In the genomic region with DNA sequence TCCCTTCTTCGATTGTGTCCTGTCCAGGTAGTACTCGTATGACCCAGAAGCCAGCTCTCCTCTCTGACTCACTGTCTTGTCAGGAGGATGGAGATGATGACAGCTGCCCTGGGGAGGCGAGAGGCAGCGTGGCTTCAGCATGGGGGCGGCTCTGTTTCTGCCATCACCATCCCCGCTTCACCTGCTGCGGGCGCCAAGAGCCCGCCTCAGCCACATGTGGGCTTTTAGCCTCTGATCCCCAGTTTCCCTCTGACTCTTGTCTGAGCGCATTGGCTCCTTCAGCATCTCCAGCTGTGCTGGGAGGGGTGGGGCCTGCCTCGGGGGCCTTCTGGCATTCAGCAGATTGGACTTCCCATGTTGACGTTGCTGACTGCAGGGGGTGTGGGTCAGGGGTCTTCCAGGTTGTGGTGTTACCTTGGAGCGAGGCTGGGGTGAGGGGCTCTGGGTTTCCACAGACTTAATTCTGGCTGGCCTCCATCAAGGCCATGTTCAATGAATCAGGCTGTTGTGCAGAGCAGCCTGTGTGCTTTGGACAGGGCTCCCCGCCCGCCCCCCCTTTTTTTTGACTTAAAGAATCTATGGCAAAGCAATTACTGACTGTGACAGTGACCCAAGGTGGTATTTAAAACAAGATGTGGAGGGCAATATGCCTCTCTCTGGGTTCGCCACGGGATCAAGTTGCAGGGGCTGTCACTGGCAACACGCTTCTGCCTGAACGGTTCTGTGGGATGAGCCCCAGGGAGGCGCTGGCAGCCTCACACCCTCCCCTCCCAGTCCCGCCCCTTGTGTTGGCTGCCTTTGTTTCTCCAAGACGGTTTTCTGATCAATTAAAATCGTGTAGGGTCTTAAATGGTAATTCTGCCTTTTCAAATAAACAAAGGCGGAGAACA, we compare ENCODE assay signal across 10 cellular contexts.
DNase-seq lines count a peak whose midpoint lies in the region; ATAC-seq and TF ChIP-seq lines count a peak whose summit lies in the region.
"Had no signal": no experiment of that assay in that cellular context is flagged by ENCODE, and none has a peak within 500 bp of the region (broad histone marks: within the 10 kb centered on the region; RNA-seq: fewer than 3 reads in every experiment).

No MANE protein-coding gene starts in this region.

- H3K9me3 ChIP-seq in esophagus muscularis mucosa, result no peaks in the 10 kb centered on the region
- no peaks in the 10 kb centered on the region for H3K9me3 ChIP-seq in CD8-positive, alpha-beta memory T cell (ENCODE audit: low read length)

- H3K9me3 Mint-ChIP-seq in CD8-positive, alpha-beta memory T cell, result no peaks in the 10 kb centered on the region

- peak overlapping the region; percentile 18 to 36 (median 24) for H3K4me3 ChIP-seq in esophagus muscularis mucosa
- no peak overlapping the region for H3K4me3 ChIP-seq in CD8-positive, alpha-beta memory T cell (ENCODE audit: low read length)

- no peaks in the 10 kb centered on the region for H3K36me3 Mint-ChIP-seq in CD8-positive, alpha-beta memory T cell

- POLR2A ChIA-PET in CD8-positive, alpha-beta memory T cell (lab: Charles Lee), result no interaction called here

- no peak overlapping the region for H3K27ac Mint-ChIP-seq in CD8-positive, alpha-beta memory T cell

- peak overlapping the region in 2 of 4 donors; percentile 7 to 9 for H3K27ac ChIP-seq in esophagus muscularis mucosa (replicated peaks in 1 of 4)
- no peak overlapping the region for H3K27ac ChIP-seq in CD8-positive, alpha-beta memory T cell (ENCODE audit: low read depth, low read length)

- DNase-seq in NCI-H146 (lab: John Stamatoyannopoulos, UW) (peak; percentile 36), NCI-H146 treated with DMSO at 0.1 percent for 48 hours (lab: John Stamatoyannopoulos, UW; ENCODE audit: unreplicated experiment) (no peak), NCI-H748 (lab: John Stamatoyannopoulos, UW; ENCODE audit: unreplicated experiment) (peak; percentile 94), esophagus muscularis mucosa (ENCODE audit: extremely low spot score) (no peak)
- peak; percentile 23 to 44 for DNase-seq in stimulated activated CD4-positive, alpha-beta T cell treated with anti-CD3 and anti-CD28 coated beads, Interleukin-4, amount 100 ng/mL, for 48 hours (ENCODE audit: low read depth in 2 of 2)
- no peak for DNase-seq in CD8-positive, alpha-beta memory T cell
- DNase-seq: foreskin melanocyte, NCI-H2029 had no signal

- no peaks in the 10 kb centered on the region for H3K27me3 ChIP-seq in esophagus muscularis mucosa
- H3K27me3 ChIP-seq in CD8-positive, alpha-beta memory T cell (ENCODE audit: insufficient read depth, low read length, poor library complexity, severe bottlenecking), result no peaks in the 10 kb centered on the region

- TF ChIP-seq POLR2A in esophagus muscularis mucosa (IDR thresholded peaks at IDR 0.05; ENCODE audit: low read depth), result no peak

- CTCF ChIA-PET in CD8-positive, alpha-beta memory T cell (lab: Charles Lee), result no interaction called here

- peaks cover 35 to 40% (median 35%) of the 10 kb centered on the region in 4 donors for H3K4me1 ChIP-seq in esophagus muscularis mucosa
- peaks cover 5% of the 10 kb centered on the region for H3K4me1 ChIP-seq in CD8-positive, alpha-beta memory T cell (ENCODE audit: insufficient read depth, low read length)

- H3K4me1 Mint-ChIP-seq in CD8-positive, alpha-beta memory T cell, result peaks cover 0 to 4% (median 0%) of the 10 kb centered on the region in 3 donors

- no peaks in the 10 kb centered on the region for H3K36me3 ChIP-seq in esophagus muscularis mucosa
- H3K36me3 ChIP-seq in CD8-positive, alpha-beta memory T cell (ENCODE audit: insufficient read depth, low read length), result no peaks in the 10 kb centered on the region

- 72% methylated on average over 14 of the region's 24 CpGs for WGBS in esophagus muscularis mucosa

- no peak overlapping the region for H3K4me3 Mint-ChIP-seq in CD8-positive, alpha-beta memory T cell

- TF ChIP-seq CTCF in esophagus muscularis mucosa (IDR thresholded peaks at IDR 0.05), result no peak

- ATAC-seq in HG03159 (IDR thresholded peaks at IDR 0.05; ENCODE audit: unreplicated experiment) (no peak), GM19397 (IDR thresholded peaks at IDR 0.05; ENCODE audit: unreplicated experiment) (no peak)

- no peak for TF ChIP-seq EP300 in esophagus muscularis mucosa (IDR thresholded peaks at IDR 0.05)

- H3K27me3 Mint-ChIP-seq in CD8-positive, alpha-beta memory T cell, result no peaks in the 10 kb centered on the region

- intact Hi-C loops in esophagus muscularis mucosa (cut with DNase I), result loop anchor here (5.0 kb wide), 1 partner anchor 230 kb away; a partner anchor contains a TSS

Comparison
In these comparisons a context has a peak if more than half of its experiments do, and no peak if none do; other contexts are left out.
1. DNase-seq: peak in NCI-H146 (single experiment), NCI-H748 (single experiment) and stimulated activated CD4-positive, alpha-beta T cell treated with anti-CD3 and anti-CD28 coated beads, Interleukin-4, amount 100 ng/mL, for 48 hours (2 of 2); none in NCI-H146 treated with DMSO at 0.1 percent for 48 hours (single experiment), esophagus muscularis mucosa (single experiment) and CD8-positive, alpha-beta memory T cell (0 of 5).